Comparison of ENCODE assay signal across 8 cellular contexts in the genomic region with DNA sequence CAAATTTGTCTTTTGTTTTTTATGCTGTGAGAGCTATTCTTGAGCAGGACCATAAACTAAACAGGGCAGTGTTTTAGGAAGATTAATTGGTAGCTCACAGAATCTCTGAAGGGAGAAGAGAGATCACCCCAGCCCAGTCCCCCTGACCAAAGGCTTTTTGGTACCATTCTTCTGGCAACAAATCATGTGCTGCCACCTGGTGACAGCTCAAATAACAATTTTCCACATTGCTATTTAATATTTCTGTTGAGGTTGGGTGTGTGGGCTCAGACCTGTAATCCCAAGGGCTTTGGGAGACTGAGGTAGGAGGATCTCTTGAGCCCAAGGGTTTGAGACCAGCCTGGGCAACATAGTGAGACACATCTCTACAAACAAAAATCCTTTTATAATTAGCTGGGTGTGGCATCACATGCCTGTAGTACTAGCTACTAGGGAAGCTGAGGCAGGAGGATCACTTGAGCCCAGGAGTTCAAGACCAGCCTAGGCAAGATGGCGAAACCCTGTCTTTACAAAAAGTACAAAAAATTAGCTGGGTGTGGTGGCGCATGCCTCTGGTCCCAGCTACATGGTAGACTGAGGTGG. TPM values are rescaled to one million over a fixed set of nuclear protein-coding genes. Genes with fewer than 3 reads are reported as not detected.
A peak's percentile ranks its signal among the peaks of the same experiment; 100 is the strongest.
DNase-seq lines count a peak whose midpoint lies in the region; ATAC-seq and TF ChIP-seq lines count a peak whose summit lies in the region.

No MANE protein-coding gene starts in this region.

- no peak for ATAC-seq in effector memory CD8-positive, alpha-beta T cell (replicated peaks)
- no peak for ATAC-seq in HG03565 (IDR thresholded peaks at IDR 0.05; ENCODE audit: unreplicated experiment)
- no peak for ATAC-seq in HG03196 (IDR thresholded peaks at IDR 0.05; ENCODE audit: unreplicated experiment)

- H3K4me1 Mint-ChIP-seq in effector memory CD8-positive, alpha-beta T cell (ENCODE audit: low read depth in 2 of 2): peaks cover 0 to 5% of the 10 kb centered on the region in 2 donors
- no peaks in the 10 kb centered on the region for H3K4me1 Mint-ChIP-seq in neural crest cell

- H3K36me3 Mint-ChIP-seq in effector memory CD8-positive, alpha-beta T cell (ENCODE audit: insufficient read depth): no peaks in the 10 kb centered on the region
- H3K36me3 Mint-ChIP-seq in neural crest cell (ENCODE audit: low read depth): no peaks in the 10 kb centered on the region

- H3K4me3 Mint-ChIP-seq in effector memory CD8-positive, alpha-beta T cell: no peak overlapping the region
- peak overlapping the region; percentile 69 for H3K4me3 Mint-ChIP-seq in neural crest cell

- H3K4me3 ChIP-seq in GM12864 (ENCODE audit: low read depth, low read length): no peak overlapping the region

- H3K9me3 Mint-ChIP-seq in effector memory CD8-positive, alpha-beta T cell: no peaks in the 10 kb centered on the region
- no peaks in the 10 kb centered on the region for H3K9me3 Mint-ChIP-seq in neural crest cell

- peak; percentile 49 for DNase-seq in AG08395 (ENCODE audit: low spot score)
- DNase-seq in GM12864 (ENCODE audit: low read depth): no peak
- DNase-seq in NCI-H2107 treated with DMSO at 0.1 percent for 48 hours (lab: John Stamatoyannopoulos, UW; ENCODE audit: unreplicated experiment): peak; percentile 60
- DNase-seq in activated CD4-positive, alpha-beta T cell treated with anti-CD3 and anti-CD28 coated beads for 4 hours: peak; percentile 44 to 62
- peak; percentile 44 to 53 (median 45) for DNase-seq in effector memory CD8-positive, alpha-beta T cell
- DNase-seq in neural crest cell (ENCODE audit: low read depth, low spot score): peak; percentile 58

- no peaks in the 10 kb centered on the region for H3K27me3 Mint-ChIP-seq in effector memory CD8-positive, alpha-beta T cell
- H3K27me3 Mint-ChIP-seq in neural crest cell (ENCODE audit: low read depth): no peaks in the 10 kb centered on the region

- no peak overlapping the region for H3K27ac Mint-ChIP-seq in effector memory CD8-positive, alpha-beta T cell
- no peak overlapping the region for H3K27ac Mint-ChIP-seq in neural crest cell (ENCODE audit: unreplicated experiment)

- TF ChIP-seq CTCF in GM12864 (IDR thresholded peaks at IDR 0.05; ENCODE audit: low read depth, low read length, missing control alignments): peak; percentile 60
- peak; percentile 70 for TF ChIP-seq CTCF in neural crest cell (conservative IDR thresholded peaks at IDR 0.05)

RNA-seq across cellular contexts. Expression of gene TESK2, which starts 2.2 kb away (rescaled TPM):
- total RNA-seq in neural crest cell: 1.8 and 1.9 TPM in 2 replicates

RNA-seq across cellular contexts. Expression of gene CCDC163, which starts 6.7 kb away (rescaled TPM):
- total RNA-seq in neural crest cell: 2.6 and 2.9 TPM in 2 replicates

RNA-seq across cellular contexts. Expression of gene MMACHC, which starts 6.9 kb away (rescaled TPM):
- total RNA-seq in neural crest cell: 9.7 and 12.5 TPM in 2 replicates

RNA-seq across cellular contexts. Expression of gene PRDX1, which starts 28.5 kb away (rescaled TPM):
- 317 and 334 TPM in 2 replicates for total RNA-seq in neural crest cell

RNA-seq across cellular contexts. Expression of gene AKR1A1, which starts 57.4 kb away (rescaled TPM):
- 185 and 192 TPM in 2 replicates for total RNA-seq in neural crest cell
